ENCODE assay signal across 10 cellular contexts in the genomic region with DNA sequence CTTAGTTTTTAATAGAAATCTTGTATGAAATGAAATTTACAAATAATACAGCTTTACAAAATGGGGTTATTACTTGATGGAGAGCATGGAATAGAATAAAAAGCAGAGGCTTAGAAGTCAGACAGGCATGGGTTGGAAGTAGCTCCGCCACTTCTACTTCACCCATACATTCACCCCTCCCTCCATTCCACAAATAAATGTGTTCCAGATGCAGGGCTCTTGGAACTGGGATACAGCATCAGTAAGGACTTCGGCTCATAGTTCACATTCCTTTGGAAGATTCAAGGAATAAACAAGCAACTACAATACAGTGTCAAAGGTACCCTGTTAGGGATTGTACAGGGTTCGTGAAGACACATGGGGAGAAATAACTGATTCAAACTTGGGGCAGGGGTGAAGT.
"Had no signal": no experiment of that assay in that cellular context is flagged by ENCODE, and none has a peak within 500 bp of the region (broad histone marks: within the 10 kb centered on the region; RNA-seq: fewer than 3 reads in every experiment).

No MANE protein-coding gene starts in this region.

- DNase-seq: activated CD4-positive, CD25-positive, alpha-beta regulatory T cell; amygdala; MM.1S; NCI-H1105; NCI-H1436; NCI-H1694 treated with DMSO at 0.1 percent for 48 hours; NCI-H446; NCI-H774; SIG-M5 had no signal

- H3K27ac ChIP-seq: VCaP had no signal
